Comparison of ENCODE assay signal across 1 cellular context in the genomic region with DNA sequence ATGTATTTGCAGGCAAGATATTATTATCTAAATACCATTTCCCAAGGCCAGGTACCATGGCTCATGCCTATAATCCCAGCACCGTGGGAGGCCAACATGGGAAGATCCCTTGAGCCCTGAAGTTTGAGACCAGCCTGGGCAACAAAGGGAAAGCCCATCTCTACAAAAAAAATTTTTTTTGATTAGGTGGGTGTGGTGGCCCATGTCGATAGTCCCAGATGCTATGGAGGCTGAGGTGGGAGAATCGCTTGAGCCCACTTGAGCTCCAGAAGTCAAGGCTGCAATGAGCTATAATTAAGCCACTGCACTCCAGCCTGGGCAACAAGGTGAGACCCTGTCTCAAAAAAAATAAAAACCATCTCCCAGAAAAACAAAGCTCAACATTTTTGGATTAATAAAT.
TF ChIP-seq lines count a peak whose summit lies in the region.

No MANE protein-coding gene starts in this region.

TF ChIP-seq in HCT116, 20 proteins besides CTCF, POLR2A, EP300 and RAD21 (continued from another document):
- no peak for TF ChIP-seq EGR1 (IDR thresholded peaks at IDR 0.05; ENCODE audit: low read depth)
- TF ChIP-seq CBX3 (IDR thresholded peaks at IDR 0.05; ENCODE audit: low read depth): no peak
- TF ChIP-seq, protein P1, sequence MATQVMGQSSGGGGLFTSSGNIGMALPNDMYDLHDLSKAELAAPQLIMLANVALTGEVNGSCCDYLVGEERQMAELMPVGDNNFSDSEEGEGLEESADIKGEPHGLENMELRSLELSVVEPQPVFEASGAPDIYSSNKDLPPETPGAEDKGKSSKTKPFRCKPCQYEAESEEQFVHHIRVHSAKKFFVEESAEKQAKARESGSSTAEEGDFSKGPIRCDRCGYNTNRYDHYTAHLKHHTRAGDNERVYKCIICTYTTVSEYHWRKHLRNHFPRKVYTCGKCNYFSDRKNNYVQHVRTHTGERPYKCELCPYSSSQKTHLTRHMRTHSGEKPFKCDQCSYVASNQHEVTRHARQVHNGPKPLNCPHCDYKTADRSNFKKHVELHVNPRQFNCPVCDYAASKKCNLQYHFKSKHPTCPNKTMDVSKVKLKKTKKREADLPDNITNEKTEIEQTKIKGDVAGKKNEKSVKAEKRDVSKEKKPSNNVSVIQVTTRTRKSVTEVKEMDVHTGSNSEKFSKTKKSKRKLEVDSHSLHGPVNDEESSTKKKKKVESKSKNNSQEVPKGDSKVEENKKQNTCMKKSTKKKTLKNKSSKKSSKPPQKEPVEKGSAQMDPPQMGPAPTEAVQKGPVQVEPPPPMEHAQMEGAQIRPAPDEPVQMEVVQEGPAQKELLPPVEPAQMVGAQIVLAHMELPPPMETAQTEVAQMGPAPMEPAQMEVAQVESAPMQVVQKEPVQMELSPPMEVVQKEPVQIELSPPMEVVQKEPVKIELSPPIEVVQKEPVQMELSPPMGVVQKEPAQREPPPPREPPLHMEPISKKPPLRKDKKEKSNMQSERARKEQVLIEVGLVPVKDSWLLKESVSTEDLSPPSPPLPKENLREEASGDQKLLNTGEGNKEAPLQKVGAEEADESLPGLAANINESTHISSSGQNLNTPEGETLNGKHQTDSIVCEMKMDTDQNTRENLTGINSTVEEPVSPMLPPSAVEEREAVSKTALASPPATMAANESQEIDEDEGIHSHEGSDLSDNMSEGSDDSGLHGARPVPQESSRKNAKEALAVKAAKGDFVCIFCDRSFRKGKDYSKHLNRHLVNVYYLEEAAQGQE (IDR thresholded peaks at IDR 0.05; ENCODE audit: low read depth): no peak
- TF ChIP-seq EZH2 (IDR thresholded peaks at IDR 0.05): no peak
- no peak for TF ChIP-seq ELF1 (IDR thresholded peaks at IDR 0.05; ENCODE audit: borderline replicate concordance, low read depth)
- TF ChIP-seq JUND (IDR thresholded peaks at IDR 0.05): no peak
- no peak for TF ChIP-seq ZNF274 (IDR thresholded peaks at IDR 0.05; ENCODE audit: low read depth, low read length)
- TF ChIP-seq EZH2phosphoT487 (IDR thresholded peaks at IDR 0.05; ENCODE audit: borderline replicate concordance): no peak
- no peak for TF ChIP-seq CEBPB (IDR thresholded peaks at IDR 0.05; ENCODE audit: low read depth)
- TF ChIP-seq YY1 (IDR thresholded peaks at IDR 0.05; ENCODE audit: extremely low read depth, insufficient replicate concordance, low read depth, low read length): no peak
- TF ChIP-seq, protein P2, sequence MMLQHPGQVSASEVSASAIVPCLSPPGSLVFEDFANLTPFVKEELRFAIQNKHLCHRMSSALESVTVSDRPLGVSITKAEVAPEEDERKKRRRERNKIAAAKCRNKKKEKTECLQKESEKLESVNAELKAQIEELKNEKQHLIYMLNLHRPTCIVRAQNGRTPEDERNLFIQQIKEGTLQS (IDR thresholded peaks at IDR 0.05): no peak
- TF ChIP-seq FOSL1 (IDR thresholded peaks at IDR 0.05; ENCODE audit: low read depth): no peak
- no peak for TF ChIP-seq SIN3A (IDR thresholded peaks at IDR 0.05; ENCODE audit: low read depth)
- TF ChIP-seq SRF (IDR thresholded peaks at IDR 0.05; ENCODE audit: low read depth): no peak
TF ChIP-seq in HCT116: peak in this region for 0.
